Comparison of ENCODE assay signal across 26 cellular contexts in genomic region chr2:736939-737338, GRCh38. TPM values are rescaled to one million over a fixed set of nuclear protein-coding genes. Genes with fewer than 3 reads are reported as not detected.
DNase-seq lines count a peak whose midpoint lies in the region; ATAC-seq, FAIRE-seq and TF ChIP-seq lines count a peak whose summit lies in the region.
"Had no signal": no experiment of that assay in that cellular context is flagged by ENCODE, and none has a peak within 500 bp of the region (broad histone marks: within the 10 kb centered on the region; RNA-seq: fewer than 3 reads in every experiment).

No MANE protein-coding gene starts in this region.

- H3K27ac ChIP-seq in HepG2 (ENCODE audit: extremely low read length, insufficient read depth, low read length) (no peak overlapping the region), right lobe of liver (no peak overlapping the region), IMR-90 (ENCODE audit: insufficient read depth, low read length) (no peak overlapping the region), K562 (ENCODE audit: extremely low read depth, low read depth, low read length) (no peak overlapping the region)
- H3K27ac ChIP-seq: BLaER1 treated with 17β-estradiol and CSF1 and Interleukin-3, amounts not matched to agents 10 nM and 100 nM; C4-2B had no signal

- no peak overlapping the region for H4K5ac ChIP-seq in IMR-90 (ENCODE audit: low read depth, low read length)

- no peak overlapping the region for H3K23ac ChIP-seq in IMR-90 (ENCODE audit: low read depth, low read length)

- TF ChIP-seq CTCF in HepG2 (CRISPR knock-in tag; IDR thresholded peaks at IDR 0.05) (no peak), right lobe of liver (IDR thresholded peaks at IDR 0.05) (no peak), IMR-90 (conservative IDR thresholded peaks at IDR 0.05; ENCODE audit: low read depth, low read length) (no peak), K562 (IDR thresholded peaks at IDR 0.05 in 2 of 3, conservative IDR thresholded peaks at IDR 0.05 in 1 of 3; ENCODE audit: insufficient read depth in 2 of 3, low read depth in 1 of 3, low read length in 3 of 3) (no peak), CD14-positive monocyte (IDR thresholded peaks at IDR 0.05) (no peak)

- no peak overlapping the region for H3K9ac ChIP-seq in HepG2 (ENCODE audit: insufficient read depth, low read depth, low read length)
- H3K9ac ChIP-seq in IMR-90 (ENCODE audit: low read depth, low read length): no peak overlapping the region
- H3K9ac ChIP-seq in K562 (ENCODE audit: insufficient read depth in 1 of 2, low read depth in 2 of 2, low read length in 2 of 2): no peak overlapping the region
- H3K9ac ChIP-seq: BLaER1 treated with 17β-estradiol and CSF1 and Interleukin-3, amounts not matched to agents 10 nM and 100 nM had no signal

- no peak overlapping the region for H2BK5ac ChIP-seq in IMR-90 (ENCODE audit: low read depth, low read length, poor library complexity, severe bottlenecking)

- no peak overlapping the region for H3K56ac ChIP-seq in IMR-90 (ENCODE audit: extremely low read depth, insufficient read depth, low read length)

- H3K4me2 ChIP-seq in HepG2 (ENCODE audit: low read depth, low read length) (no peak overlapping the region), IMR-90 (ENCODE audit: low read depth, low read length) (no peak overlapping the region), K562 (ENCODE audit: insufficient read depth, low read length) (no peak overlapping the region)
- H3K4me2 ChIP-seq: BLaER1 treated with 17β-estradiol and CSF1 and Interleukin-3, amounts not matched to agents 10 nM and 100 nM had no signal

- H3K36me3 Mint-ChIP-seq in CD14-positive monocyte: no peaks in the 10 kb centered on the region
- H3K36me3 Mint-ChIP-seq: CD4-positive, alpha-beta memory T cell; CD4-positive, CD25-positive, alpha-beta regulatory T cell had no signal

- BruUV-seq in HepG2 (replicated peaks; lab: Mats Ljungman, UMichigan): no TSS peak
- BruUV-seq in IMR-90 (replicated peaks; lab: Mats Ljungman, UMichigan): no TSS peak
- no TSS peak for BruUV-seq in K562 (replicated peaks; lab: Mats Ljungman, UMichigan)

- H2BK120ac ChIP-seq in IMR-90 (ENCODE audit: low read depth, low read length): no peak overlapping the region

- no peak overlapping the region for H3K27ac Mint-ChIP-seq in CD14-positive monocyte
- H3K27ac Mint-ChIP-seq: B cell; CD4-positive, alpha-beta memory T cell; CD4-positive, CD25-positive, alpha-beta regulatory T cell had no signal

- TF ChIP-seq EP300 in HepG2 (IDR thresholded peaks at IDR 0.05; ENCODE audit: low read depth in 2 of 2, low read length in 2 of 2): no peak
- TF ChIP-seq EP300 in HepG2 (CRISPR knock-in tag; IDR thresholded peaks at IDR 0.05; ENCODE audit: borderline replicate concordance): no peak
- TF ChIP-seq EP300 in K562 (IDR thresholded peaks at IDR 0.05; ENCODE audit: low read length): no peak

- H3K4me1 Mint-ChIP-seq in CD14-positive monocyte: peaks cover 14% of the 10 kb centered on the region

- dilution Hi-C loops in IMR-90 (cut with HindIII; ENCODE audit: low sequenced_read_pairs, unreplicated experiment): no loop called here

- H3K27me3 Mint-ChIP-seq in CD14-positive monocyte (ENCODE audit: low read depth in 3 of 3): peaks cover 20 to 27% (median 22%) of the 10 kb centered on the region in 3 donors

- FAIRE-seq in HepG2 (lab: Jason Lieb, UNC) (no peak), K562 (lab: Jason Lieb, UNC) (no peak)
- FAIRE-seq: A204.1, GM12878, GM12892, GM18507 had no signal

- H3K4ac ChIP-seq in IMR-90 (ENCODE audit: low read depth, low read length): no peak overlapping the region

- intact Hi-C loops in HepG2 (cut with micrococcal nuclease; ENCODE audit: unreplicated experiment) (no loop called here), right lobe of liver (cut with DNase I) (no loop called here), IMR-90 (cut with micrococcal nuclease) (no loop called here), K562 (cut with micrococcal nuclease) (no loop called here), CD14-positive monocyte (cut with micrococcal nuclease) (no loop called here)

- no peak overlapping the region for H4K91ac ChIP-seq in IMR-90 (ENCODE audit: insufficient read depth, low read depth, low read length)

- DNase-seq in HepG2 (ENCODE audit: low spot score) (no peak), right lobe of liver (no peak), IMR-90 (no peak), K562 (ENCODE audit: extremely low read depth in 1 of 4, low spot score in 3 of 4) (no peak), CD14-positive monocyte (ENCODE audit: low spot score) (no peak)
- DNase-seq in activated naive CD4-positive, alpha-beta T cell treated with Interleukin-2 at 50 U/mL for 16 hours: no peak
- DNase-seq: 8988T; AML-193; CD4-positive, alpha-beta memory T cell; CD4-positive, CD25-positive, alpha-beta regulatory T cell; CD8-positive, alpha-beta memory T cell; COR-L47; DMS 273 treated with DMSO at 0.1 percent for 48 hours; DMS153; DMS53; DMS79; DND-41; EL; GDM1 had no signal

- H3K4me1 ChIP-seq in HepG2 (ENCODE audit: insufficient read depth, low read length) (peaks cover 8% of the 10 kb centered on the region; the same call in 1 of the 2 replicates), right lobe of liver (no peaks in the 10 kb centered on the region), IMR-90 (ENCODE audit: control insufficient read depth, insufficient read depth, low read length) (no peaks in the 10 kb centered on the region), K562 (replicated peaks in 1 of 2; ENCODE audit: control insufficient read depth in 2 of 2, insufficient read depth in 2 of 2, low read length in 2 of 2) (peaks cover 0 to 14% of the 10 kb centered on the region in 2 experiments; a peak in 3 of 5 replicates)

- POLR2A ChIA-PET in HepG2 (lab: Yijun Ruan, JAX) (no interaction called here), IMR-90 (lab: Charles Lee; ENCODE audit: unreplicated experiment) (no interaction called here), K562 (lab: Yijun Ruan, JAX) (interaction anchor here (0.5 kb wide), 1 partner anchor 70 kb away, joined by 3 read pairs; no protein-coding TSS in a partner anchor)

- no peak overlapping the region for H3K18ac ChIP-seq in IMR-90 (ENCODE audit: low read depth, low read length)

- H3K4me3 ChIP-seq in HepG2 (replicated peaks in 1 of 3; ENCODE audit: insufficient read depth in 1 of 3, low read depth in 2 of 3, low read length in 3 of 3) (no peak overlapping the region), right lobe of liver (no peak overlapping the region), IMR-90 (ENCODE audit: insufficient read depth, low read depth, low read length) (no peak overlapping the region), K562 (no peak overlapping the region)
- H3K4me3 ChIP-seq: BLaER1 treated with 17β-estradiol and CSF1 and Interleukin-3, amounts not matched to agents 10 nM and 100 nM; GM12878 had no signal

- CTCF ChIA-PET in HepG2 (lab: Yijun Ruan, JAX; ENCODE audit: low intra/inter-chr PET ratio, low total read pairs): no interaction called here
- CTCF ChIA-PET in IMR-90 (lab: Yijun Ruan, JAX): no interaction called here
- CTCF ChIA-PET in K562 (lab: Yijun Ruan, JAX; ENCODE audit: low intra/inter-chr PET ratio): no interaction called here

- no peak for TF ChIP-seq POLR2A in HepG2 (IDR thresholded peaks at IDR 0.05; ENCODE audit: insufficient read depth in 1 of 2, low read depth in 2 of 2, low read length in 2 of 2)
- TF ChIP-seq POLR2A in right lobe of liver (IDR thresholded peaks at IDR 0.05): no peak
- TF ChIP-seq POLR2A in IMR-90 (IDR thresholded peaks at IDR 0.05; ENCODE audit: low read depth, low read length): no peak
- TF ChIP-seq POLR2A in K562 (conservative IDR thresholded peaks at IDR 0.05): no peak

- TF ChIP-seq RAD21 in HepG2 (CRISPR knock-in tag; IDR thresholded peaks at IDR 0.05) (no peak), IMR-90 (IDR thresholded peaks at IDR 0.05; ENCODE audit: low read length) (no peak), K562 (CRISPR knock-in tag; conservative IDR thresholded peaks at IDR 0.05 in 1 of 2, IDR thresholded peaks at IDR 0.05 in 1 of 2) (no peak)

- no peaks in the 10 kb centered on the region for H3K79me1 ChIP-seq in IMR-90 (ENCODE audit: low read depth in 1 of 2, low read length in 2 of 2)

- no peak overlapping the region for H2AFZ ChIP-seq in HepG2 (ENCODE audit: low read length)
- no peak overlapping the region for H2AFZ ChIP-seq in IMR-90 (replicated peaks; ENCODE audit: low read length, poor library complexity)
- no peak overlapping the region for H2AFZ ChIP-seq in K562 (ENCODE audit: low read depth, low read length)

- H3K9me3 ChIP-seq in HepG2 (ENCODE audit: low read length) (no peaks in the 10 kb centered on the region), right lobe of liver (no peaks in the 10 kb centered on the region), IMR-90 (ENCODE audit: control insufficient read depth, insufficient read depth, low read length) (no peaks in the 10 kb centered on the region), K562 (replicated peaks; ENCODE audit: control insufficient read depth, insufficient read depth, low read depth, low read length) (no peaks in the 10 kb centered on the region)
- H3K9me3 ChIP-seq: BLaER1 treated with 17β-estradiol and CSF1 and Interleukin-3, amounts not matched to agents 10 nM and 100 nM had no signal

- H3K27me3 ChIP-seq in HepG2 (ENCODE audit: control insufficient read depth in 1 of 2, insufficient read depth in 2 of 2, low read length in 2 of 2) (peaks cover 3 to 5% of the 10 kb centered on the region in 2 experiments; a peak in 3 of 5 replicates), right lobe of liver (no peaks in the 10 kb centered on the region), IMR-90 (ENCODE audit: control insufficient read depth, insufficient read depth, low read length) (peaks cover 1% of the 10 kb centered on the region; the same call in 1 of the 2 replicates), K562 (ENCODE audit: control insufficient read depth in 2 of 2, insufficient read depth in 2 of 2, low read length in 2 of 2) (peaks cover 0 to 16% of the 10 kb centered on the region in 2 experiments; a peak in 2 of 5 replicates)

- ATAC-seq in HepG2 (no peak), right lobe of liver (no peak), IMR-90 (ENCODE audit: low read depth) (no peak), K562 (no peak)
- ATAC-seq: GM12878 had no signal

- H3K36me3 ChIP-seq in HepG2 (replicated peaks in 1 of 2; ENCODE audit: control insufficient read depth in 1 of 2, insufficient read depth in 2 of 2, low read length in 2 of 2) (no peaks in the 10 kb centered on the region), right lobe of liver (no peaks in the 10 kb centered on the region), IMR-90 (ENCODE audit: control insufficient read depth, insufficient read depth, low read length) (no peaks in the 10 kb centered on the region), K562 (ENCODE audit: control insufficient read depth, insufficient read depth, low read length) (no peaks in the 10 kb centered on the region)
- H3K36me3 ChIP-seq: BLaER1 treated with 17β-estradiol and CSF1 and Interleukin-3, amounts not matched to agents 10 nM and 100 nM had no signal

- no peak overlapping the region for H2BK20ac ChIP-seq in IMR-90 (ENCODE audit: low read depth, low read length)

- H2BK15ac ChIP-seq in IMR-90 (ENCODE audit: low read depth, low read length): no peak overlapping the region

- H3K79me2 ChIP-seq in HepG2 (ENCODE audit: insufficient read depth, low read length) (no peaks in the 10 kb centered on the region), K562 (ENCODE audit: control insufficient read depth, insufficient read depth, low read length) (no peaks in the 10 kb centered on the region)

- H4K20me1 ChIP-seq in HepG2 (ENCODE audit: insufficient read depth, low read length) (no peaks in the 10 kb centered on the region; the same call in 1 of the 2 replicates), IMR-90 (ENCODE audit: insufficient read depth, low read length) (no peaks in the 10 kb centered on the region), K562 (replicated peaks; ENCODE audit: control insufficient read depth, insufficient read depth, low read length) (no peaks in the 10 kb centered on the region)
- H4K20me1 ChIP-seq: BLaER1 treated with 17β-estradiol and CSF1 and Interleukin-3, amounts not matched to agents 10 nM and 100 nM had no signal

- H3K4me3 Mint-ChIP-seq in CD14-positive monocyte: no peak overlapping the region
- H3K4me3 Mint-ChIP-seq: B cell; CD4-positive, alpha-beta memory T cell; CD4-positive, CD25-positive, alpha-beta regulatory T cell; CD8-positive, alpha-beta memory T cell had no signal

- H4K8ac ChIP-seq in IMR-90 (ENCODE audit: low read depth in 2 of 2, low read length in 2 of 2): no peak overlapping the region

- no peak overlapping the region for H2AK5ac ChIP-seq in IMR-90 (ENCODE audit: low read depth, low read length)

- in situ Hi-C loops in HepG2 (cut with HindIII; ENCODE audit: extremely low pct_ligation_motif_present, low pct_unique_long_range_greater_than_20kb) (no loop called here), IMR-90 (cut with MboI; ENCODE audit: low sequenced_read_pairs) (no loop called here), K562 (cut with MboI) (no loop called here)

- peaks cover 0 to 10% (median 0%) of the 10 kb centered on the region in 7 donors for H3K9me3 Mint-ChIP-seq in CD14-positive monocyte
- H3K9me3 Mint-ChIP-seq: CD4-positive, alpha-beta memory T cell; CD8-positive, alpha-beta memory T cell had no signal

- no peak overlapping the region for H2AK9ac ChIP-seq in IMR-90 (replicated peaks; ENCODE audit: low read depth, low read length, poor library complexity)

- no peak overlapping the region for H3K14ac ChIP-seq in IMR-90 (replicated peaks; ENCODE audit: low read depth, low read length)

- no peaks in the 10 kb centered on the region for H3K9me1 ChIP-seq in IMR-90 (ENCODE audit: insufficient read depth, low read length)
- no peaks in the 10 kb centered on the region for H3K9me1 ChIP-seq in K562 (ENCODE audit: control insufficient read depth, insufficient read depth, low read length)

RNA-seq across cellular contexts. Expression of gene TMEM18, which starts 59.7 kb away (rescaled TPM):
- total RNA-seq in HepG2 (2016; rRNA removed; fragmentation: Illumina TruSeq; extraction: Trizol): 39.7 and 45.9 TPM in 2 replicates
- total RNA-seq in HepG2 (2016; cell fraction: cytosol; rRNA removed; fragmentation: Illumina TruSeq; extraction: Trizol; ENCODE audit: low read depth): 26.8 and 30.8 TPM in 2 replicates
- total RNA-seq in HepG2 (2016; cell fraction: insoluble cytoplasmic fraction; rRNA removed; fragmentation: Illumina TruSeq; extraction: Trizol): 36.9 and 47.1 TPM in 2 replicates
- total RNA-seq in HepG2 (2016; cell fraction: membrane; rRNA removed; fragmentation: Illumina TruSeq; extraction: Trizol): 43.7 and 45.0 TPM in 2 replicates
- 27.3 and 30.5 TPM in 2 replicates for total RNA-seq in HepG2 (2016; cell fraction: nucleus; rRNA removed; fragmentation: Illumina TruSeq; extraction: Trizol)
- polyA plus RNA-seq in HepG2 (2011; rRNA removed): 32.1 and 49.4 TPM in 2 replicates
- polyA plus RNA-seq in HepG2 (2011; cell fraction: cytosol; rRNA removed): 33.5 and 39.5 TPM in 2 replicates
- polyA plus RNA-seq in HepG2 (2011; cell fraction: nucleus; rRNA removed): 29.6 and 38.2 TPM in 2 replicates
- 36.5 and 48.1 TPM in 2 replicates for polyA plus RNA-seq in HepG2 (2012)
- 37.2 and 42.5 TPM in 2 replicates for polyA plus RNA-seq in HepG2 (2016; cell fraction: cytosol; fragmentation: Illumina TruSeq; extraction: Trizol; ENCODE audit: low read depth)
- polyA plus RNA-seq in HepG2 (2016; cell fraction: insoluble cytoplasmic fraction; fragmentation: Illumina TruSeq; extraction: Trizol; ENCODE audit: low read depth): 36.2 and 38.9 TPM in 2 replicates
- 38.3 and 46.2 TPM in 2 replicates for polyA plus RNA-seq in HepG2 (2016; cell fraction: membrane; fragmentation: Illumina TruSeq; extraction: Trizol; ENCODE audit: low read depth)
- polyA plus RNA-seq in HepG2 (2016; cell fraction: nucleus; fragmentation: Illumina TruSeq; extraction: Trizol; ENCODE audit: insufficient read depth, low read depth): 49.7 and 63.7 TPM in 2 replicates
- polyA minus RNA-seq in HepG2 (2011; rRNA and poly(A)+ RNA removed; ENCODE audit: low replicate concordance): 19.9 and 51.6 TPM in 2 replicates
- 14.5 and 14.9 TPM in 2 replicates for polyA minus RNA-seq in HepG2 (2011; cell fraction: cytosol; rRNA and poly(A)+ RNA removed)
- 39.4 and 50.0 TPM in 2 replicates for polyA minus RNA-seq in HepG2 (2011; cell fraction: nucleus; rRNA and poly(A)+ RNA removed)
- total RNA-seq in right lobe of liver: 10 to 100 TPM in 2 of 6 experiments, 1 to 10 TPM in 4; 4.2 to 11.4 (median 7.0) TPM
- total RNA-seq in IMR-90 (2012; rRNA removed): 15.2 and 21.9 TPM in 2 replicates
- polyA plus RNA-seq in IMR-90 (2012; rRNA removed): 25.3 and 30.2 TPM in 2 replicates
- 11.8 and 21.2 TPM in 2 replicates for polyA plus RNA-seq in IMR-90 (2012; cell fraction: cytosol; rRNA removed)
- 32.2 and 46.9 TPM in 2 replicates for polyA plus RNA-seq in IMR-90 (2012; cell fraction: nucleus; rRNA removed; ENCODE audit: low replicate concordance)
- total RNA-seq in K562 (2011; cell fraction: chromatin; rRNA removed; ENCODE audit: low replicate concordance): 46.2 and 62.9 TPM in 2 replicates
- total RNA-seq in K562 (2011; cell fraction: nucleolus; rRNA removed): 25.7 and 27.0 TPM in 2 replicates
- 33.0 and 41.0 TPM in 2 replicates for total RNA-seq in K562 (2011; cell fraction: nucleoplasm; rRNA removed)
- 12.8 and 12.9 TPM in 2 replicates for total RNA-seq in K562 (2014; rRNA removed)
- 19.6 and 23.4 TPM in 2 replicates for total RNA-seq in K562 (2014; rRNA removed; fragmentation: Illumina TruSeq; extraction: Trizol)
- total RNA-seq in K562 (2015; rRNA removed; fragmentation: Illumina TruSeq; extraction: Trizol): 19.4 and 19.9 TPM in 2 replicates
- total RNA-seq in K562 (2021): 18.4 and 21.3 TPM in 2 replicates
- polyA plus RNA-seq in K562 (2011; rRNA removed): 21.1 and 28.3 TPM in 2 replicates
- polyA plus RNA-seq in K562 (2011; cell fraction: cytosol; rRNA removed): 12.3 and 19.7 TPM in 2 replicates
- polyA plus RNA-seq in K562 (2011; cell fraction: nucleus; rRNA removed): 36.1 and 37.8 TPM in 2 replicates
- 19.3 and 26.1 TPM in 2 replicates for polyA plus RNA-seq in K562 (2012)
- 19.2 and 21.8 TPM in 2 replicates for polyA plus RNA-seq in K562 (2014; fragmentation: Illumina TruSeq; extraction: Trizol)
- polyA plus RNA-seq in K562 (2014; fragmentation: Nextera tagmentation; extraction: Ambion mirVana): 10 to 100 TPM; 54.5 to 55.9 TPM
- polyA plus RNA-seq in K562 (2014; rRNA removed): 17.5 and 30.7 TPM in 2 replicates
- 20.6 and 22.0 TPM in 2 replicates for polyA minus RNA-seq in K562 (2011; rRNA and poly(A)+ RNA removed)
- 6.6 and 9.2 TPM in 2 replicates for polyA minus RNA-seq in K562 (2011; cell fraction: cytosol; rRNA and poly(A)+ RNA removed)
- polyA minus RNA-seq in K562 (2011; cell fraction: nucleus; rRNA and poly(A)+ RNA removed): 12.8 and 15.7 TPM in 2 replicates
- polyA plus RNA-seq in CD14-positive monocyte: 10 to 100 TPM; 21.8 to 23.5 TPM

Comparison
In these comparisons a context has a peak if more than half of its experiments do, and no peak if none do; other contexts are left out.
1. Of the 241 proteins assayed by ChIP-seq in both HepG2 and K562: peak only in HepG2: MAFK; only in K562: MAFG; in both: MAFF; in neither: 238.